In the genomic region with DNA sequence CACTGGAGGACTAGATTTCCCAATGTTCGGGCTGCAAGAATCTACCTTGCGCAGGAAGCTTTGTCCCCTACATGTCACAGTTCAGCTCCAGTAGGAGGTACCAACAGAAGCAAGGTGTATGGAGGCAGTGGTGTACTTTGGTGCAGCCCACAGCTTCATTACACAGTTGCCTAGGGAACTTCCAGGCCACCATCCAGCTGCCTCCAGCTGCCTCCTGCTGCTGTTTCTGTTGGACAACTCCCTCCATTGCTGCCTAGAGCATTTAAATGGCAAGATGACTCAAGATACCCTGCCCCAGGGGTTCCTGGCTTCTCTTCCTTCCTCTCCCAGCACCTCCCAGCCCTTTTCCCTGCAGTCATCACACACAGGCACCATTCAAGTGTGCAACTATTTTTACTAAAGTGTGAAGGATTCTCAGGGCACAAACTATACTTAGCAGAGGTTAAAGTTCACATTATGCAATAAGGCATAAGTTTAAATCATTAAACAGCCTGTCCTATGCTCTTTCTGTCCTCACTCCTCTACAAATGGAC, we compare ENCODE assay signal across 1 cellular context.
A peak's percentile ranks its signal among the peaks of the same experiment; 100 is the strongest.
TF ChIP-seq lines count a peak whose summit lies in the region.

No MANE protein-coding gene starts in this region.

TF ChIP-seq in liver, 16 proteins besides CTCF, POLR2A, EP300 and RAD21 (continued from another document):
- TF ChIP-seq, protein P1, sequence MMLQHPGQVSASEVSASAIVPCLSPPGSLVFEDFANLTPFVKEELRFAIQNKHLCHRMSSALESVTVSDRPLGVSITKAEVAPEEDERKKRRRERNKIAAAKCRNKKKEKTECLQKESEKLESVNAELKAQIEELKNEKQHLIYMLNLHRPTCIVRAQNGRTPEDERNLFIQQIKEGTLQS (IDR thresholded peaks at IDR 0.05) = peak; percentile 12
- TF ChIP-seq SP1 (IDR thresholded peaks at IDR 0.05) (peak; percentile 80), NR2F2 (IDR thresholded peaks at IDR 0.05) (peak; percentile 28), FOXA2 (IDR thresholded peaks at IDR 0.05) (no peak), GABPA (IDR thresholded peaks at IDR 0.05 in 1 of 2, conservative IDR thresholded peaks at IDR 0.05 in 1 of 2) (no peak)
